Comparison of ENCODE assay signal across 8 cellular contexts in the genomic region with DNA sequence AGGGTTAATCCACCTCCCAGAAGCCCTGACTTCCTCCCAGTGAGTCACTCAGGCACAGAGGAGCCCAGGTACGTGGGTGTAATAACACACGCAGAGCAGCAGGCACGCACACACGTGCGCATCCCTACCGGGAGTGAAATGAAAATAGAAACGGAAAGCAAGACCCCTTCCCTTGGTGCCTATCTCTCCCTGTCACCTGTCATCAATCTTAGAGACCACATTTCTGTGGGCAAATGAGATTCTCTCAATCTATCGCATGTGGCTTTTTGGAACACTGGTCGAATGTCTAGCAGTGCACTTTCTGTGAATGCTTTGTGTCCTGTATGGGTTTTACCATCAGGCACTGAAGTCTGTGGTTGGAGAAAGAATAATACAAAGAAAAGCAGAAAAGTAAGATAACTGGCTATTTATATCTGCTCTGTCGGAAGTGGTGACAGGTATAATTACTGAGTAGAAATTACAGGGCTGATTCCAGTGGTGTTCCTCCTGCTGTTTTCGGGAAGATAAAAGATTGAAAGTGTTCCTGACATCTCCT.
DNase-seq lines count a peak whose midpoint lies in the region; ATAC-seq lines count a peak whose summit lies in the region.

No MANE protein-coding gene starts in this region.

- ATAC-seq in GM18907 (IDR thresholded peaks at IDR 0.05; ENCODE audit: unreplicated experiment) (peak; percentile 87), HG02970 (IDR thresholded peaks at IDR 0.05; ENCODE audit: low FRiP score, unreplicated experiment) (peak; percentile 62), sciatic nerve (no peak)

- peak; percentile 24 for DNase-seq in activated CD4-positive, alpha-beta T cell treated with anti-CD3 and anti-CD28 coated beads for 48 hours
- DNase-seq in nucleus accumbens (lab: John Stamatoyannopoulos, UW) (peak in 34 of 56 donors; percentile 1 to 53 (median 14)), sciatic nerve (ENCODE audit: low spot score) (no peak), NCI-H345 (lab: John Stamatoyannopoulos, UW) (no peak), medulla oblongata (ENCODE audit: extremely low spot score) (no peak), NCI-H2107 treated with DMSO at 0.1 percent for 48 hours (lab: John Stamatoyannopoulos, UW; ENCODE audit: unreplicated experiment) (no peak)

- intact Hi-C loops in sciatic nerve (cut with DNase I): no loop called here

Comparison
In these comparisons a context has a peak if more than half of its experiments do, and no peak if none do; other contexts are left out.
1. DNase-seq: peak in activated CD4-positive, alpha-beta T cell treated with anti-CD3 and anti-CD28 coated beads for 48 hours (single experiment) and nucleus accumbens (34 of 56); none in sciatic nerve (single experiment), NCI-H345 (single experiment), medulla oblongata (single experiment) and NCI-H2107 treated with DMSO at 0.1 percent for 48 hours (single experiment).